In the genomic region with DNA sequence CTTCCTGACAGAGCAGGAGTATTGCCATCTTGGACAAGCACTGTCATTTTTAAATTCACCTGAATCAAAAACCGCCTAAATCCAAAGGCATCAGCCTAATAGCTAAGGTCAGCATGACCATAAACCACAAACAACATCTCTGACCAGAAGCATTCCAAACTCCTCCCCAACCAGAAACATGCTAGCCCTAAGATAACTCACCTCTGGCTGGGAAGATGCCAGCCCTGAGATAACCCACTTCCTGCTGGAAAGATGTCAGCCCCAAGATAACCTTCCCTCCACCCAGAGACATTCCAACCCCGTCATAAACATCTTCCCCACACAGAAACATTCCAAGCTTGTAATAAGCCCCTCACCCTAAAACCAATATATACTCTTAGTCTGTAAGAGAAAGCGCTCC, we compare ENCODE assay signal across 8 cellular contexts.
DNase-seq lines count a peak whose midpoint lies in the region; FAIRE-seq and TF ChIP-seq lines count a peak whose summit lies in the region.
"Not testable (repeated sequence)": the region's sequence is repeated elsewhere in the genome, so short reads cannot be mapped to it uniquely, and the experiment has no call there.

No MANE protein-coding gene starts in this region.

- not testable (repeated sequence) for H3K56ac ChIP-seq in mesendoderm (ENCODE audit: low read length)

- not testable (repeated sequence) for H3K9me3 Mint-ChIP-seq in astrocyte (ENCODE audit: unreplicated experiment)

- not testable (repeated sequence) for H3K18ac ChIP-seq in mesendoderm (ENCODE audit: low read length)

- H3K4ac ChIP-seq in mesendoderm (ENCODE audit: low read depth, low read length), result not testable (repeated sequence)

- not testable (repeated sequence) for H4K20me1 ChIP-seq in astrocyte (ENCODE audit: insufficient read depth, low read length)

- H2AFZ ChIP-seq in astrocyte (ENCODE audit: low read depth, low read length), result not testable (repeated sequence)

- not testable (repeated sequence) for H3K79me1 ChIP-seq in mesendoderm (ENCODE audit: low read length)

- H3K4me3 ChIP-seq in astrocyte (ENCODE audit: insufficient read depth, low read depth, low read length); mesendoderm (ENCODE audit: low read length): not testable (repeated sequence)

- H3K4me1 Mint-ChIP-seq in astrocyte (ENCODE audit: low read depth, unreplicated experiment), result peaks cover 13% of the 10 kb centered on the region

- not testable (repeated sequence) for H3K9ac ChIP-seq in astrocyte (ENCODE audit: low read length); mesendoderm (ENCODE audit: low read length)

- not testable (repeated sequence) for TF ChIP-seq CTCF in astrocyte (IDR thresholded peaks at IDR 0.05; ENCODE audit: insufficient read depth, low read depth, low read length)

- WGBS in mesendoderm (ENCODE audit: extremely low coverage, insufficient coverage, low lambda C conversion rate), result no CpG with 5 or more reads among the region's 3 CpGs

- H3K36me3 Mint-ChIP-seq in astrocyte (ENCODE audit: low read depth, unreplicated experiment), result not testable (repeated sequence)

- not testable (repeated sequence) for H3K9me3 ChIP-seq in astrocyte (ENCODE audit: insufficient read depth, low read depth, low read length)

- H3K4me2 ChIP-seq in astrocyte (ENCODE audit: low read length); mesendoderm (ENCODE audit: low read length): not testable (repeated sequence)

- H3K79me2 ChIP-seq in astrocyte (ENCODE audit: insufficient read depth, low read length); mesendoderm (ENCODE audit: control insufficient read depth, insufficient read depth, low read length): not testable (repeated sequence)

- DNase-seq in Daoy (ENCODE audit: low read depth) (peak; percentile 9), HK-2 (ENCODE audit: unreplicated experiment) (peak; percentile 7), LHCN-M2 (ENCODE audit: low read depth) (peak; percentile 3), RCC 7860 (ENCODE audit: low spot score) (peak; percentile 75), astrocyte (ENCODE audit: low read depth) (peak; percentile 46), glomerular visceral epithelial cell (ENCODE audit: extremely low spot score) (peak; percentile 73), mesendoderm (peak; percentile 61), urothelium cell line (ENCODE audit: low spot score) (peak; percentile 36)

- not testable (repeated sequence) for H2BK15ac ChIP-seq in mesendoderm (replicated peaks; ENCODE audit: low read depth)

- H3K27ac ChIP-seq in astrocyte (ENCODE audit: low read depth, low read length); mesendoderm (ENCODE audit: low read depth, low read length): not testable (repeated sequence)

- H4K5ac ChIP-seq in mesendoderm (ENCODE audit: low read length), result not testable (repeated sequence)

- H3K23ac ChIP-seq in mesendoderm (ENCODE audit: low read length), result not testable (repeated sequence)

- FAIRE-seq in RCC 7860 (lab: Jason Lieb, UNC) (peak; percentile 93), urothelium cell line (lab: Jason Lieb, UNC) (peak; percentile 48)
- FAIRE-seq in astrocyte (lab: Jason Lieb, UNC), result not testable (repeated sequence)

- not testable (repeated sequence) for H3K4me1 ChIP-seq in astrocyte (ENCODE audit: insufficient read depth, low read length); mesendoderm (ENCODE audit: control insufficient read depth, low read depth, low read length)

- H3K27me3 Mint-ChIP-seq in astrocyte (ENCODE audit: low read depth, unreplicated experiment), result peaks cover 13% of the 10 kb centered on the region

- not testable (repeated sequence) for H2BK5ac ChIP-seq in mesendoderm (ENCODE audit: low read length)

- not testable (repeated sequence) for H3K27me3 ChIP-seq in astrocyte (ENCODE audit: insufficient read depth, low read length); mesendoderm (ENCODE audit: insufficient read depth, low read length, poor library complexity)

- H2AK5ac ChIP-seq in mesendoderm (ENCODE audit: low read length), result not testable (repeated sequence)

- not testable (repeated sequence) for H3K27ac Mint-ChIP-seq in astrocyte (ENCODE audit: unreplicated experiment)

- not testable (repeated sequence) for H2BK120ac ChIP-seq in mesendoderm (ENCODE audit: low read depth, low read length)

- H3K4me3 Mint-ChIP-seq in astrocyte (ENCODE audit: unreplicated experiment), result not testable (repeated sequence)

- H3K36me3 ChIP-seq in astrocyte (ENCODE audit: insufficient read depth, low read length); mesendoderm (ENCODE audit: control insufficient read depth, insufficient read depth, low read length): not testable (repeated sequence)

- H4K8ac ChIP-seq in mesendoderm (ENCODE audit: low read depth, low read length), result not testable (repeated sequence)

Comparison
In these comparisons a context has a peak if more than half of its experiments do, and no peak if none do; other contexts are left out.
1. DNase-seq: peak in every context shown above with its lines; median percentile 75 in RCC 7860; 73 in glomerular visceral epithelial cell; 61 in mesendoderm; 46 in astrocyte; 36 in urothelium cell line; 9 in Daoy; 7 in HK-2; 3 in LHCN-M2.